Comparison of ENCODE assay signal across 10 cellular contexts in genomic region chr9:95092321-95093072, GRCh38.
DNase-seq lines count a peak whose midpoint lies in the region; ATAC-seq and TF ChIP-seq lines count a peak whose summit lies in the region.
"Had no signal": no experiment of that assay in that cellular context is flagged by ENCODE, and none has a peak within 500 bp of the region (broad histone marks: within the 10 kb centered on the region; RNA-seq: fewer than 3 reads in every experiment).

No MANE protein-coding gene starts in this region.

- peaks cover 3 to 59% of the 10 kb centered on the region in 2 experiments for H3K36me3 ChIP-seq in mesenchymal stem cell (ENCODE audit: control insufficient read depth in 1 of 2, insufficient read depth in 2 of 2, low read depth in 1 of 2, low read length in 2 of 2)
- H3K36me3 ChIP-seq in urinary bladder (ENCODE audit: insufficient read depth): peaks cover 2% of the 10 kb centered on the region

- H3K27ac ChIP-seq in mesenchymal stem cell (ENCODE audit: low read length, poor library complexity, severe bottlenecking) (peak overlapping the region; percentile 87), urinary bladder (ENCODE audit: low read depth) (peak overlapping the region; percentile 66)

- POLR2A ChIA-PET in activated naive CD8-positive, alpha-beta T cell treated with anti-CD3 and anti-CD28 coated beads, Interleukin-2, amount 10 ng/mL, durations not matched to agents 7 days and 5 days (lab: Charles Lee): no interaction called here

- H2AK5ac ChIP-seq in mesenchymal stem cell (ENCODE audit: low read length, severe bottlenecking): no peak overlapping the region

- TF ChIP-seq CTCF in cardiac fibroblast (IDR thresholded peaks at IDR 0.05; ENCODE audit: low read depth, low read length): no peak

- no peak overlapping the region for H3K4me3 Mint-ChIP-seq in activated naive CD8-positive, alpha-beta T cell treated with anti-CD3 and anti-CD28 coated beads, Interleukin-2, amount 10 ng/mL, durations not matched to agents 7 days and 5 days
- H3K4me3 Mint-ChIP-seq in activated naive CD8-positive, alpha-beta T cell treated with anti-CD3 and anti-CD28 coated beads for 36 hours: no peak overlapping the region
- H3K4me3 Mint-ChIP-seq: dendritic cell treated with granulocyte-macrophage colony-stimulating factor and Interleukin-4, amounts not matched to agents 40 ng/mL and 50 ng/mL, for 4 days; IgD-negative memory B cell had no signal

- H3K4me1 Mint-ChIP-seq in activated naive CD8-positive, alpha-beta T cell treated with anti-CD3 and anti-CD28 coated beads, Interleukin-2, amount 10 ng/mL, durations not matched to agents 7 days and 5 days: peaks cover 9% of the 10 kb centered on the region
- H3K4me1 Mint-ChIP-seq in activated naive CD8-positive, alpha-beta T cell treated with anti-CD3 and anti-CD28 coated beads for 36 hours: peaks cover 11% of the 10 kb centered on the region
- H3K4me1 Mint-ChIP-seq: IgD-negative memory B cell had no signal

- no peak overlapping the region for H2BK15ac ChIP-seq in mesenchymal stem cell (ENCODE audit: low read depth, poor library complexity, severe bottlenecking)

- no peaks in the 10 kb centered on the region for H3K27me3 Mint-ChIP-seq in activated naive CD8-positive, alpha-beta T cell treated with anti-CD3 and anti-CD28 coated beads, Interleukin-2, amount 10 ng/mL, durations not matched to agents 7 days and 5 days
- no peaks in the 10 kb centered on the region for H3K27me3 Mint-ChIP-seq in activated naive CD8-positive, alpha-beta T cell treated with anti-CD3 and anti-CD28 coated beads for 36 hours
- H3K27me3 Mint-ChIP-seq: IgD-negative memory B cell had no signal

- peak overlapping the region in 1 of 2 experiments; percentile 20 for H2BK12ac ChIP-seq in mesenchymal stem cell (ENCODE audit: low read length in 2 of 2)

- no peaks in the 10 kb centered on the region for H3K9me3 ChIP-seq in mesenchymal stem cell (ENCODE audit: control insufficient read depth, low read length)

- H3K14ac ChIP-seq in mesenchymal stem cell (ENCODE audit: low read length in 2 of 2): no peak overlapping the region

- H3K23ac ChIP-seq in mesenchymal stem cell (ENCODE audit: low read length in 2 of 2): no peak overlapping the region

- H3K79me1 ChIP-seq in mesenchymal stem cell (replicated peaks; ENCODE audit: low read length, poor library complexity, severe bottlenecking): peaks cover 35% of the 10 kb centered on the region

- H3K36me3 Mint-ChIP-seq in activated naive CD8-positive, alpha-beta T cell treated with anti-CD3 and anti-CD28 coated beads, Interleukin-2, amount 10 ng/mL, durations not matched to agents 7 days and 5 days: no peaks in the 10 kb centered on the region
- no peaks in the 10 kb centered on the region for H3K36me3 Mint-ChIP-seq in activated naive CD8-positive, alpha-beta T cell treated with anti-CD3 and anti-CD28 coated beads for 36 hours

- no peak overlapping the region for H3K27ac Mint-ChIP-seq in activated naive CD8-positive, alpha-beta T cell treated with anti-CD3 and anti-CD28 coated beads, Interleukin-2, amount 10 ng/mL, durations not matched to agents 7 days and 5 days
- no peak overlapping the region for H3K27ac Mint-ChIP-seq in activated naive CD8-positive, alpha-beta T cell treated with anti-CD3 and anti-CD28 coated beads for 36 hours
- H3K27ac Mint-ChIP-seq: dendritic cell treated with granulocyte-macrophage colony-stimulating factor and Interleukin-4, amounts not matched to agents 40 ng/mL and 50 ng/mL, for 4 days had no signal

- peak overlapping the region; percentile 23 to 40 for H3K18ac ChIP-seq in mesenchymal stem cell (ENCODE audit: low read depth in 1 of 2, low read length in 2 of 2)

- H3K4ac ChIP-seq in mesenchymal stem cell (ENCODE audit: low read depth in 1 of 2, low read length in 2 of 2): no peak overlapping the region

- H2BK120ac ChIP-seq in mesenchymal stem cell (ENCODE audit: low read depth, low read length): peak overlapping the region; percentile 12

- no peak for DNase-seq in activated naive CD8-positive, alpha-beta T cell treated with anti-CD3 and anti-CD28 coated beads, Interleukin-2, amount 10 ng/mL, durations not matched to agents 7 days and 5 days
- no peak for DNase-seq in activated naive CD8-positive, alpha-beta T cell treated with anti-CD3 and anti-CD28 coated beads for 36 hours
- DNase-seq in cardiac fibroblast (ENCODE audit: low read depth in 2 of 2) (peak; percentile 68 to 95), mesenchymal stem cell (peak; percentile 92), NCI-H524 (lab: John Stamatoyannopoulos, UW) (no peak), occipital lobe (lab: John Stamatoyannopoulos, UW) (no peak)
- no peak for DNase-seq in stimulated activated CD4-positive, alpha-beta T cell treated with anti-CD3 and anti-CD28 coated beads, Interleukin-15, amount 100 ng/mL, for 24 hours

- no peak overlapping the region for H3K4me3 ChIP-seq in cardiac fibroblast (replicated peaks in 1 of 2; ENCODE audit: low read depth in 2 of 2, low read length in 2 of 2)
- H3K4me3 ChIP-seq in mesenchymal stem cell (ENCODE audit: insufficient read depth in 1 of 2, low read depth in 1 of 2, low read length in 2 of 2): no peak overlapping the region
- H3K4me3 ChIP-seq in urinary bladder (ENCODE audit: low read depth, low read length): no peak overlapping the region

- H2AFZ ChIP-seq in mesenchymal stem cell (ENCODE audit: low read depth, low read length): no peak overlapping the region

- peak overlapping the region; percentile 59 for H2BK5ac ChIP-seq in mesenchymal stem cell (ENCODE audit: low read depth, low read length, poor library complexity, severe bottlenecking)

- peak overlapping the region; percentile 22 for H4K8ac ChIP-seq in mesenchymal stem cell (ENCODE audit: low read length)

- WGBS in mesenchymal stem cell: 25% methylated on average over 18 of the region's 18 CpGs
- WGBS in urinary bladder: 39% methylated on average over 18 of the region's 18 CpGs

- peak; percentile 57 for ATAC-seq in activated naive CD8-positive, alpha-beta T cell treated with anti-CD3 and anti-CD28 coated beads, Interleukin-2, amount 10 ng/mL, durations not matched to agents 7 days and 5 days (ENCODE audit: low read depth)

- H4K91ac ChIP-seq in mesenchymal stem cell (ENCODE audit: low read length): peak overlapping the region; percentile 19

- H3K27me3 ChIP-seq in mesenchymal stem cell (ENCODE audit: control insufficient read depth in 1 of 2, insufficient read depth in 1 of 2, low read length in 2 of 2): no peaks in the 10 kb centered on the region

- no peaks in the 10 kb centered on the region for H3K9me3 Mint-ChIP-seq in activated naive CD8-positive, alpha-beta T cell treated with anti-CD3 and anti-CD28 coated beads, Interleukin-2, amount 10 ng/mL, durations not matched to agents 7 days and 5 days
- H3K9me3 Mint-ChIP-seq in activated naive CD8-positive, alpha-beta T cell treated with anti-CD3 and anti-CD28 coated beads for 36 hours: no peaks in the 10 kb centered on the region
- H3K9me3 Mint-ChIP-seq: dendritic cell treated with granulocyte-macrophage colony-stimulating factor and Interleukin-4, amounts not matched to agents 40 ng/mL and 50 ng/mL, for 4 days; IgD-negative memory B cell had no signal

- H3K4me1 ChIP-seq in mesenchymal stem cell (ENCODE audit: control insufficient read depth, insufficient read depth, low read depth, low read length) (peaks cover 57% of the 10 kb centered on the region), urinary bladder (ENCODE audit: insufficient read depth) (no peaks in the 10 kb centered on the region)

- peak overlapping the region; percentile 31 for H3K9ac ChIP-seq in mesenchymal stem cell (ENCODE audit: low read length)

- H3K4me2 ChIP-seq in mesenchymal stem cell (ENCODE audit: low read length, poor library complexity, severe bottlenecking): no peak overlapping the region

Comparison
In these comparisons a context has a peak if more than half of its experiments do, and no peak if none do; other contexts are left out.
1. DNase-seq: peak in cardiac fibroblast (2 of 2) and mesenchymal stem cell (single experiment); none in activated naive CD8-positive, alpha-beta T cell treated with anti-CD3 and anti-CD28 coated beads, Interleukin-2, amount 10 ng/mL, durations not matched to agents 7 days and 5 days (single experiment), activated naive CD8-positive, alpha-beta T cell treated with anti-CD3 and anti-CD28 coated beads for 36 hours (single experiment), stimulated activated CD4-positive, alpha-beta T cell treated with anti-CD3 and anti-CD28 coated beads, Interleukin-15, amount 100 ng/mL, for 24 hours (single experiment), NCI-H524 (0 of 2) and occipital lobe (single experiment).